Comparison of ENCODE assay signal across 8 cellular contexts in genomic region chr1:23793018-23793781, GRCh38. TPM values are rescaled to one million over a fixed set of nuclear protein-coding genes. Genes with fewer than 3 reads are reported as not detected.
DNase-seq lines count a peak whose midpoint lies in the region; ATAC-seq, FAIRE-seq and TF ChIP-seq lines count a peak whose summit lies in the region.

No MANE protein-coding gene starts in this region.

- no peak overlapping the region for H3K27ac Mint-ChIP-seq in activated naive CD8-positive, alpha-beta T cell treated with anti-CD3 and anti-CD28 coated beads, Interleukin-2, amount 50 U/mL, for 24 hours

- no peaks in the 10 kb centered on the region for H3K9me3 ChIP-seq in HUES64 (ENCODE audit: insufficient read depth, low read depth, low read length)
- no peaks in the 10 kb centered on the region for H3K9me3 ChIP-seq in HepG2 (ENCODE audit: low read length)

- H3K27me3 Mint-ChIP-seq in activated naive CD8-positive, alpha-beta T cell treated with anti-CD3 and anti-CD28 coated beads, Interleukin-2, amount 50 U/mL, for 24 hours, result no peaks in the 10 kb centered on the region

- peak; percentile 59 for DNase-seq in AG08396 (ENCODE audit: low spot score)
- DNase-seq in activated naive CD8-positive, alpha-beta T cell treated with anti-CD3 and anti-CD28 coated beads, Interleukin-2, amount 50 U/mL, for 24 hours, result peak; percentile 52
- no peak for DNase-seq in HepG2 (ENCODE audit: low spot score)
- DNase-seq in GM10266 (ENCODE audit: extremely low spot score), result no peak
- DNase-seq in mesenteric fat pad (ENCODE audit: low spot score), result no peak
- DNase-seq in hippocampal formation (lab: John Stamatoyannopoulos, UW), result no peak
- DNase-seq in GM13976 (ENCODE audit: low spot score), result no peak

- peak overlapping the region; percentile 99; the same call in 1 of the 2 replicates for H3K4me2 ChIP-seq in HepG2 (ENCODE audit: low read depth, low read length)

- in situ Hi-C loops in HepG2 (cut with HindIII; ENCODE audit: extremely low pct_ligation_motif_present, low pct_unique_long_range_greater_than_20kb), result no loop called here
- in situ Hi-C loops in GM13976 (cut with MboI; ENCODE audit: low sequenced_read_pairs, unreplicated experiment), result no loop called here

- H3K79me2 ChIP-seq in HepG2 (ENCODE audit: insufficient read depth, low read length), result peaks cover 22% of the 10 kb centered on the region

- CTCF ChIA-PET in HepG2 (lab: Yijun Ruan, JAX; ENCODE audit: low intra/inter-chr PET ratio, low total read pairs), result no interaction called here

- H2AFZ ChIP-seq in HepG2 (ENCODE audit: low read length), result no peak overlapping the region

- peaks cover 4% of the 10 kb centered on the region; the same call in 1 of the 2 replicates for H4K20me1 ChIP-seq in HepG2 (ENCODE audit: insufficient read depth, low read length)

- 0 out of 2 replicates have a peak overlapping the region, but pooled peaks have one; percentile 81 for H3K4me3 ChIP-seq in HUES64 (ENCODE audit: low read length)
- no peak overlapping the region for H3K4me3 ChIP-seq in HepG2 (replicated peaks in 1 of 3; ENCODE audit: insufficient read depth in 1 of 3, low read depth in 2 of 3, low read length in 3 of 3)

- no peak for FAIRE-seq in HepG2 (lab: Jason Lieb, UNC)

- peaks cover 25% of the 10 kb centered on the region for H3K4me1 Mint-ChIP-seq in activated naive CD8-positive, alpha-beta T cell treated with anti-CD3 and anti-CD28 coated beads, Interleukin-2, amount 50 U/mL, for 24 hours

- BruUV-seq in HepG2 (replicated peaks; lab: Mats Ljungman, UMichigan), result no TSS peak

- H3K36me3 ChIP-seq in HUES64 (ENCODE audit: insufficient read depth, low read length) (peaks cover 52% of the 10 kb centered on the region), HepG2 (replicated peaks in 1 of 2; ENCODE audit: control insufficient read depth in 1 of 2, insufficient read depth in 2 of 2, low read length in 2 of 2) (peaks cover 16 to 43% of the 10 kb centered on the region in 2 experiments; a peak in 4 of 5 replicates)

- H3K36me3 Mint-ChIP-seq in activated naive CD8-positive, alpha-beta T cell treated with anti-CD3 and anti-CD28 coated beads, Interleukin-2, amount 50 U/mL, for 24 hours (ENCODE audit: low read depth), result peaks cover 6% of the 10 kb centered on the region

- 90% methylated on average over 16 of the region's 16 CpGs for WGBS in HUES64
- WGBS in HepG2 (ENCODE audit: low lambda C conversion rate), result 94% methylated on average over 11 of the region's 16 CpGs

- 0 out of 2 replicates have a peak, but pooled peaks cover 4% of the 10 kb centered on the region for H3K4me1 ChIP-seq in HUES64 (ENCODE audit: insufficient read depth, low read length)
- H3K4me1 ChIP-seq in HepG2 (ENCODE audit: insufficient read depth, low read length), result peaks cover 39% of the 10 kb centered on the region

- peak overlapping the region; percentile 40 for H3K4me3 Mint-ChIP-seq in activated naive CD8-positive, alpha-beta T cell treated with anti-CD3 and anti-CD28 coated beads, Interleukin-2, amount 50 U/mL, for 24 hours

- no peak for TF ChIP-seq POLR2A in HepG2 (IDR thresholded peaks at IDR 0.05; ENCODE audit: insufficient read depth in 1 of 2, low read depth in 2 of 2, low read length in 2 of 2)

- intact Hi-C loops in HepG2 (cut with micrococcal nuclease; ENCODE audit: unreplicated experiment), result no loop called here

- no peak for TF ChIP-seq RAD21 in HepG2 (CRISPR knock-in tag; IDR thresholded peaks at IDR 0.05)

- POLR2A ChIA-PET in HepG2 (lab: Yijun Ruan, JAX), result interaction anchor here (10.9 kb wide), 1 partner anchor 16 kb away, joined by 154 read pairs; the partner anchor contains the start of gene PITHD1

- H3K9ac ChIP-seq in HUES64 (ENCODE audit: low read depth, low read length) (no peak overlapping the region), HepG2 (ENCODE audit: insufficient read depth, low read depth, low read length) (no peak overlapping the region)

- no peak for TF ChIP-seq EP300 in HepG2 (IDR thresholded peaks at IDR 0.05; ENCODE audit: low read depth in 2 of 2, low read length in 2 of 2)
- TF ChIP-seq EP300 in HepG2 (CRISPR knock-in tag; IDR thresholded peaks at IDR 0.05; ENCODE audit: borderline replicate concordance), result no peak

- ATAC-seq in activated naive CD8-positive, alpha-beta T cell treated with anti-CD3 and anti-CD28 coated beads, Interleukin-2, amount 50 U/mL, for 24 hours, result no peak
- no peak for ATAC-seq in HepG2

- H3K27ac ChIP-seq in HUES64 (ENCODE audit: low read depth, low read length) (no peak overlapping the region), HepG2 (ENCODE audit: extremely low read length, insufficient read depth, low read length) (no peak overlapping the region)

- TF ChIP-seq CTCF in HepG2 (CRISPR knock-in tag; IDR thresholded peaks at IDR 0.05), result no peak
- no peak for TF ChIP-seq CTCF in GM10266 (IDR thresholded peaks at IDR 0.05; ENCODE audit: control insufficient read depth, insufficient read depth, low read depth, missing control alignments)
- TF ChIP-seq CTCF in GM13976 (IDR thresholded peaks at IDR 0.05; ENCODE audit: borderline replicate concordance, control extremely low read depth, extremely low read depth, insufficient read depth, missing control alignments), result no peak

- no peaks in the 10 kb centered on the region for H3K9me3 Mint-ChIP-seq in activated naive CD8-positive, alpha-beta T cell treated with anti-CD3 and anti-CD28 coated beads, Interleukin-2, amount 50 U/mL, for 24 hours

- H3K27me3 ChIP-seq in HUES64 (ENCODE audit: insufficient read depth, low read length) (no peaks in the 10 kb centered on the region), HepG2 (ENCODE audit: control insufficient read depth in 1 of 2, insufficient read depth in 2 of 2, low read length in 2 of 2) (no peaks in the 10 kb centered on the region; a peak in 1 of 5 replicates)

RNA-seq across cellular contexts. Expression of gene LYPLA2, which starts 2.3 kb away (rescaled TPM):
- 94.8 TPM for polyA plus RNA-seq in HUES64 (2013, experiment 1 of 2)
- polyA plus RNA-seq in HUES64 (2013, experiment 2 of 2), result 86.7 TPM
- total RNA-seq in HepG2 (2016; rRNA removed; fragmentation: Illumina TruSeq; extraction: Trizol), result 73.2 and 90.3 TPM in 2 replicates
- total RNA-seq in HepG2 (2016; cell fraction: cytosol; rRNA removed; fragmentation: Illumina TruSeq; extraction: Trizol; ENCODE audit: low read depth), result 20.4 and 23.5 TPM in 2 replicates
- total RNA-seq in HepG2 (2016; cell fraction: insoluble cytoplasmic fraction; rRNA removed; fragmentation: Illumina TruSeq; extraction: Trizol), result 74.2 and 88.0 TPM in 2 replicates
- 42.0 and 50.1 TPM in 2 replicates for total RNA-seq in HepG2 (2016; cell fraction: membrane; rRNA removed; fragmentation: Illumina TruSeq; extraction: Trizol)
- 32.9 and 38.9 TPM in 2 replicates for total RNA-seq in HepG2 (2016; cell fraction: nucleus; rRNA removed; fragmentation: Illumina TruSeq; extraction: Trizol)
- 72.1 and 96.1 TPM in 2 replicates for polyA plus RNA-seq in HepG2 (2011; rRNA removed)
- polyA plus RNA-seq in HepG2 (2011; cell fraction: cytosol; rRNA removed), result 70.6 and 104 TPM in 2 replicates
- polyA plus RNA-seq in HepG2 (2011; cell fraction: nucleus; rRNA removed), result 134 and 140 TPM in 2 replicates
- polyA plus RNA-seq in HepG2 (2012), result 47.7 and 58.7 TPM in 2 replicates
- 28.9 and 30.0 TPM in 2 replicates for polyA plus RNA-seq in HepG2 (2016; cell fraction: cytosol; fragmentation: Illumina TruSeq; extraction: Trizol; ENCODE audit: low read depth)
- polyA plus RNA-seq in HepG2 (2016; cell fraction: insoluble cytoplasmic fraction; fragmentation: Illumina TruSeq; extraction: Trizol; ENCODE audit: low read depth), result 113 and 115 TPM in 2 replicates
- polyA plus RNA-seq in HepG2 (2016; cell fraction: membrane; fragmentation: Illumina TruSeq; extraction: Trizol; ENCODE audit: low read depth), result 43.7 and 45.0 TPM in 2 replicates
- polyA plus RNA-seq in HepG2 (2016; cell fraction: nucleus; fragmentation: Illumina TruSeq; extraction: Trizol; ENCODE audit: insufficient read depth, low read depth), result 67.4 and 74.9 TPM in 2 replicates
- 58.0 and 75.1 TPM in 2 replicates for polyA minus RNA-seq in HepG2 (2011; rRNA and poly(A)+ RNA removed; ENCODE audit: low replicate concordance)
- polyA minus RNA-seq in HepG2 (2011; cell fraction: cytosol; rRNA and poly(A)+ RNA removed), result 39.7 and 48.1 TPM in 2 replicates
- polyA minus RNA-seq in HepG2 (2011; cell fraction: nucleus; rRNA and poly(A)+ RNA removed), result 17.4 and 26.0 TPM in 2 replicates
- 37.2 TPM for total RNA-seq in mesenteric fat pad

RNA-seq across cellular contexts. Expression of gene GALE, which starts 7.4 kb away (rescaled TPM):
- 17.7 TPM for polyA plus RNA-seq in HUES64 (2013, experiment 1 of 2)
- polyA plus RNA-seq in HUES64 (2013, experiment 2 of 2), result 20.5 TPM
- 85.2 and 86.6 TPM in 2 replicates for total RNA-seq in HepG2 (2016; rRNA removed; fragmentation: Illumina TruSeq; extraction: Trizol)
- total RNA-seq in HepG2 (2016; cell fraction: cytosol; rRNA removed; fragmentation: Illumina TruSeq; extraction: Trizol; ENCODE audit: low read depth), result 19.0 and 24.8 TPM in 2 replicates
- 88.8 and 91.0 TPM in 2 replicates for total RNA-seq in HepG2 (2016; cell fraction: insoluble cytoplasmic fraction; rRNA removed; fragmentation: Illumina TruSeq; extraction: Trizol)
- 28.1 and 32.1 TPM in 2 replicates for total RNA-seq in HepG2 (2016; cell fraction: membrane; rRNA removed; fragmentation: Illumina TruSeq; extraction: Trizol)
- total RNA-seq in HepG2 (2016; cell fraction: nucleus; rRNA removed; fragmentation: Illumina TruSeq; extraction: Trizol), result 43.6 and 54.4 TPM in 2 replicates
- polyA plus RNA-seq in HepG2 (2011; rRNA removed), result 88.4 and 99.0 TPM in 2 replicates
- polyA plus RNA-seq in HepG2 (2011; cell fraction: cytosol; rRNA removed), result 95.8 and 105 TPM in 2 replicates
- 168 and 180 TPM in 2 replicates for polyA plus RNA-seq in HepG2 (2011; cell fraction: nucleus; rRNA removed)
- 46.4 and 46.8 TPM in 2 replicates for polyA plus RNA-seq in HepG2 (2012)
- polyA plus RNA-seq in HepG2 (2016; cell fraction: cytosol; fragmentation: Illumina TruSeq; extraction: Trizol; ENCODE audit: low read depth), result 12.7 and 14.4 TPM in 2 replicates
- polyA plus RNA-seq in HepG2 (2016; cell fraction: insoluble cytoplasmic fraction; fragmentation: Illumina TruSeq; extraction: Trizol; ENCODE audit: low read depth), result 75.6 and 81.5 TPM in 2 replicates
- 19.5 and 21.9 TPM in 2 replicates for polyA plus RNA-seq in HepG2 (2016; cell fraction: membrane; fragmentation: Illumina TruSeq; extraction: Trizol; ENCODE audit: low read depth)
- 96.1 and 107 TPM in 2 replicates for polyA plus RNA-seq in HepG2 (2016; cell fraction: nucleus; fragmentation: Illumina TruSeq; extraction: Trizol; ENCODE audit: insufficient read depth, low read depth)
- polyA minus RNA-seq in HepG2 (2011; rRNA and poly(A)+ RNA removed; ENCODE audit: low replicate concordance), result 60.0 and 64.5 TPM in 2 replicates
- 19.9 and 28.0 TPM in 2 replicates for polyA minus RNA-seq in HepG2 (2011; cell fraction: cytosol; rRNA and poly(A)+ RNA removed)
- 31.8 and 36.4 TPM in 2 replicates for polyA minus RNA-seq in HepG2 (2011; cell fraction: nucleus; rRNA and poly(A)+ RNA removed)
- 22.6 TPM for total RNA-seq in mesenteric fat pad

RNA-seq across cellular contexts. Expression of gene PITHD1, which starts 15.0 kb away (rescaled TPM):
- polyA plus RNA-seq in HUES64 (2013, experiment 1 of 2), result 46.9 TPM
- polyA plus RNA-seq in HUES64 (2013, experiment 2 of 2), result 46.3 TPM
- total RNA-seq in HepG2 (2016; rRNA removed; fragmentation: Illumina TruSeq; extraction: Trizol), result 37.3 and 44.9 TPM in 2 replicates
- total RNA-seq in HepG2 (2016; cell fraction: cytosol; rRNA removed; fragmentation: Illumina TruSeq; extraction: Trizol; ENCODE audit: low read depth), result 6.6 and 7.1 TPM in 2 replicates
- 39.7 and 44.6 TPM in 2 replicates for total RNA-seq in HepG2 (2016; cell fraction: insoluble cytoplasmic fraction; rRNA removed; fragmentation: Illumina TruSeq; extraction: Trizol)
- total RNA-seq in HepG2 (2016; cell fraction: membrane; rRNA removed; fragmentation: Illumina TruSeq; extraction: Trizol), result 24.7 and 27.8 TPM in 2 replicates
- 21.3 and 22.5 TPM in 2 replicates for total RNA-seq in HepG2 (2016; cell fraction: nucleus; rRNA removed; fragmentation: Illumina TruSeq; extraction: Trizol)
- polyA plus RNA-seq in HepG2 (2011; rRNA removed), result 26.6 and 28.0 TPM in 2 replicates
- 17.4 and 25.5 TPM in 2 replicates for polyA plus RNA-seq in HepG2 (2011; cell fraction: cytosol; rRNA removed)
- 12.1 and 20.0 TPM in 2 replicates for polyA plus RNA-seq in HepG2 (2011; cell fraction: nucleus; rRNA removed)
- polyA plus RNA-seq in HepG2 (2012), result 25.1 and 29.3 TPM in 2 replicates
- polyA plus RNA-seq in HepG2 (2016; cell fraction: cytosol; fragmentation: Illumina TruSeq; extraction: Trizol; ENCODE audit: low read depth), result 6.4 and 7.2 TPM in 2 replicates
- 49.7 and 49.8 TPM in 2 replicates for polyA plus RNA-seq in HepG2 (2016; cell fraction: insoluble cytoplasmic fraction; fragmentation: Illumina TruSeq; extraction: Trizol; ENCODE audit: low read depth)
- 20.1 and 20.8 TPM in 2 replicates for polyA plus RNA-seq in HepG2 (2016; cell fraction: membrane; fragmentation: Illumina TruSeq; extraction: Trizol; ENCODE audit: low read depth)
- polyA plus RNA-seq in HepG2 (2016; cell fraction: nucleus; fragmentation: Illumina TruSeq; extraction: Trizol; ENCODE audit: insufficient read depth, low read depth), result 41.4 and 42.1 TPM in 2 replicates
- polyA minus RNA-seq in HepG2 (2011; rRNA and poly(A)+ RNA removed; ENCODE audit: low replicate concordance), result 5.1 and 25.2 TPM in 2 replicates
- 3.8 and 5.5 TPM in 2 replicates for polyA minus RNA-seq in HepG2 (2011; cell fraction: cytosol; rRNA and poly(A)+ RNA removed)
- 12.1 and 14.0 TPM in 2 replicates for polyA minus RNA-seq in HepG2 (2011; cell fraction: nucleus; rRNA and poly(A)+ RNA removed)
- 57.2 TPM for total RNA-seq in mesenteric fat pad

RNA-seq across cellular contexts. Expression of gene HMGCL, which starts 32.0 kb away (rescaled TPM):
- polyA plus RNA-seq in HUES64 (2013, experiment 1 of 2), result 7.2 TPM
- polyA plus RNA-seq in HUES64 (2013, experiment 2 of 2), result 13.2 TPM
- total RNA-seq in HepG2 (2016; rRNA removed; fragmentation: Illumina TruSeq; extraction: Trizol) (21.3 and 30.0 TPM in 2 replicates), mesenteric fat pad (31.7 TPM)
- 6.9 and 9.1 TPM in 2 replicates for total RNA-seq in HepG2 (2016; cell fraction: cytosol; rRNA removed; fragmentation: Illumina TruSeq; extraction: Trizol; ENCODE audit: low read depth)
- 23.5 and 29.4 TPM in 2 replicates for total RNA-seq in HepG2 (2016; cell fraction: insoluble cytoplasmic fraction; rRNA removed; fragmentation: Illumina TruSeq; extraction: Trizol)
- 8.9 and 9.2 TPM in 2 replicates for total RNA-seq in HepG2 (2016; cell fraction: membrane; rRNA removed; fragmentation: Illumina TruSeq; extraction: Trizol)
- total RNA-seq in HepG2 (2016; cell fraction: nucleus; rRNA removed; fragmentation: Illumina TruSeq; extraction: Trizol), result 10.0 and 12.6 TPM in 2 replicates
- polyA plus RNA-seq in HepG2 (2011; rRNA removed), result 41.4 and 48.7 TPM in 2 replicates
- 48.8 and 53.2 TPM in 2 replicates for polyA plus RNA-seq in HepG2 (2011; cell fraction: cytosol; rRNA removed)
- polyA plus RNA-seq in HepG2 (2011; cell fraction: nucleus; rRNA removed), result 21.0 and 23.2 TPM in 2 replicates
- 38.1 and 41.7 TPM in 2 replicates for polyA plus RNA-seq in HepG2 (2012)
- 3.6 and 4.1 TPM in 2 replicates for polyA plus RNA-seq in HepG2 (2016; cell fraction: cytosol; fragmentation: Illumina TruSeq; extraction: Trizol; ENCODE audit: low read depth)
- polyA plus RNA-seq in HepG2 (2016; cell fraction: insoluble cytoplasmic fraction; fragmentation: Illumina TruSeq; extraction: Trizol; ENCODE audit: low read depth), result 24.4 and 26.5 TPM in 2 replicates
- polyA plus RNA-seq in HepG2 (2016; cell fraction: membrane; fragmentation: Illumina TruSeq; extraction: Trizol; ENCODE audit: low read depth), result 5.5 and 6.2 TPM in 2 replicates
- 15.9 and 18.0 TPM in 2 replicates for polyA plus RNA-seq in HepG2 (2016; cell fraction: nucleus; fragmentation: Illumina TruSeq; extraction: Trizol; ENCODE audit: insufficient read depth, low read depth)
- polyA minus RNA-seq in HepG2 (2011; rRNA and poly(A)+ RNA removed; ENCODE audit: low replicate concordance), result 10.6 and 40.6 TPM in 2 replicates
- 14.9 and 18.3 TPM in 2 replicates for polyA minus RNA-seq in HepG2 (2011; cell fraction: cytosol; rRNA and poly(A)+ RNA removed)
- 16.9 and 25.7 TPM in 2 replicates for polyA minus RNA-seq in HepG2 (2011; cell fraction: nucleus; rRNA and poly(A)+ RNA removed)

RNA-seq across cellular contexts. Expression of gene ELOA, which starts 49.9 kb away (rescaled TPM):
- polyA plus RNA-seq in HUES64 (2013, experiment 1 of 2), result 36.2 TPM
- polyA plus RNA-seq in HUES64 (2013, experiment 2 of 2), result 30.7 TPM
- 28.5 and 36.3 TPM in 2 replicates for total RNA-seq in HepG2 (2016; rRNA removed; fragmentation: Illumina TruSeq; extraction: Trizol)
- total RNA-seq in HepG2 (2016; cell fraction: cytosol; rRNA removed; fragmentation: Illumina TruSeq; extraction: Trizol; ENCODE audit: low read depth), result 7.3 and 7.8 TPM in 2 replicates
- total RNA-seq in HepG2 (2016; cell fraction: insoluble cytoplasmic fraction; rRNA removed; fragmentation: Illumina TruSeq; extraction: Trizol), result 27.5 and 30.2 TPM in 2 replicates
- total RNA-seq in HepG2 (2016; cell fraction: membrane; rRNA removed; fragmentation: Illumina TruSeq; extraction: Trizol), result 23.8 and 29.0 TPM in 2 replicates
- total RNA-seq in HepG2 (2016; cell fraction: nucleus; rRNA removed; fragmentation: Illumina TruSeq; extraction: Trizol), result 16.4 and 21.2 TPM in 2 replicates
- 14.2 and 14.8 TPM in 2 replicates for polyA plus RNA-seq in HepG2 (2011; rRNA removed)
- 9.6 and 12.3 TPM in 2 replicates for polyA plus RNA-seq in HepG2 (2011; cell fraction: cytosol; rRNA removed)
- polyA plus RNA-seq in HepG2 (2011; cell fraction: nucleus; rRNA removed), result 10.0 and 12.4 TPM in 2 replicates
- polyA plus RNA-seq in HepG2 (2012), result 16.3 and 19.1 TPM in 2 replicates
- polyA plus RNA-seq in HepG2 (2016; cell fraction: cytosol; fragmentation: Illumina TruSeq; extraction: Trizol; ENCODE audit: low read depth), result 11.2 and 13.3 TPM in 2 replicates
- polyA plus RNA-seq in HepG2 (2016; cell fraction: insoluble cytoplasmic fraction; fragmentation: Illumina TruSeq; extraction: Trizol; ENCODE audit: low read depth), result 33.1 and 41.5 TPM in 2 replicates
- 21.3 and 28.9 TPM in 2 replicates for polyA plus RNA-seq in HepG2 (2016; cell fraction: membrane; fragmentation: Illumina TruSeq; extraction: Trizol; ENCODE audit: low read depth)
- 32.1 and 36.1 TPM in 2 replicates for polyA plus RNA-seq in HepG2 (2016; cell fraction: nucleus; fragmentation: Illumina TruSeq; extraction: Trizol; ENCODE audit: insufficient read depth, low read depth)
- 9.7 and 21.5 TPM in 2 replicates for polyA minus RNA-seq in HepG2 (2011; rRNA and poly(A)+ RNA removed; ENCODE audit: low replicate concordance)
- 18.6 and 21.7 TPM in 2 replicates for polyA minus RNA-seq in HepG2 (2011; cell fraction: cytosol; rRNA and poly(A)+ RNA removed)
- polyA minus RNA-seq in HepG2 (2011; cell fraction: nucleus; rRNA and poly(A)+ RNA removed), result 12.0 and 20.3 TPM in 2 replicates
- total RNA-seq in mesenteric fat pad, result 51.1 TPM

Comparison
In these comparisons a context has a peak if more than half of its experiments do, and no peak if none do; other contexts are left out.
1. DNase-seq: peak in AG08396 (single experiment) and activated naive CD8-positive, alpha-beta T cell treated with anti-CD3 and anti-CD28 coated beads, Interleukin-2, amount 50 U/mL, for 24 hours (single experiment); none in HepG2 (single experiment), GM10266 (single experiment), mesenteric fat pad (single experiment), hippocampal formation (0 of 2) and GM13976 (single experiment).